19 cellular contexts compared by ENCODE assay signal in the genomic region with DNA sequence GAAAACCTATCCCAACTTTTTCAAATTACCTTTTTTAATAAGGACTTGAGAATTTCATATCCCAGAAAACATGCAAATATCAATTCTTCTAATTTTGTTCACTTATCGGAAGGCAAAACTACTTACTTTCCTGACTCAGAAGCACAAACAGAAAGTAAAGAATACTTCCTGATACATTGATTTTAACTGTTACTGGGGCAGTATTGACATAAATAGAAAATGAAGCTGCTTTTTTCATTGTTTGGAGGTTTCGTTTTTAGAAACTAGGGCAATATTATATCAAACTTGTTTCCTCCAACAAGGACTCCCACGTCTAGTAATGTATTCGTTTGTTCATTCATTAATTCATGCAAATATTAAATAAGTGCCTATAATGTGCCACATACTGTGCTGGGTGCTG. TPM values are rescaled to one million over a fixed set of nuclear protein-coding genes. Genes with fewer than 3 reads are reported as not detected.
DNase-seq lines count a peak whose midpoint lies in the region; ATAC-seq, FAIRE-seq and TF ChIP-seq lines count a peak whose summit lies in the region.
"Had no signal": no experiment of that assay in that cellular context is flagged by ENCODE, and none has a peak within 500 bp of the region (broad histone marks: within the 10 kb centered on the region; RNA-seq: fewer than 3 reads in every experiment).

No MANE protein-coding gene starts in this region.

- H3K9me3 ChIP-seq in effector memory CD4-positive, alpha-beta T cell (ENCODE audit: control insufficient read depth, low read length) = no peaks in the 10 kb centered on the region
- H3K9me3 ChIP-seq: heart right ventricle, left ventricle myocardium inferior, sigmoid colon, SK-N-SH had no signal

- TF ChIP-seq CTCF in D721Med (IDR thresholded peaks at IDR 0.05; ENCODE audit: insufficient read depth, missing control alignments) = no peak

- peaks cover 4% of the 10 kb centered on the region for H3K27me3 ChIP-seq in effector memory CD4-positive, alpha-beta T cell (replicated peaks; ENCODE audit: control insufficient read depth, insufficient read depth, low read length, poor library complexity, severe bottlenecking)

- H3K36me3 ChIP-seq in effector memory CD4-positive, alpha-beta T cell (ENCODE audit: control insufficient read depth, insufficient read depth, low read length) = no peaks in the 10 kb centered on the region
- H3K36me3 ChIP-seq: heart right ventricle, left ventricle myocardium inferior, sigmoid colon had no signal

- no peak overlapping the region for H3K27ac ChIP-seq in effector memory CD4-positive, alpha-beta T cell (ENCODE audit: insufficient read depth, low read length, poor library complexity, severe bottlenecking)
- H3K27ac ChIP-seq: heart right ventricle, left ventricle myocardium inferior, sigmoid colon had no signal

- TF ChIP-seq POLR2A in GM12892 (IDR thresholded peaks at IDR 0.05; ENCODE audit: low read depth, low read length) (no peak), erythroblast (IDR thresholded peaks at IDR 0.05; ENCODE audit: low read length) (no peak)

- peak; percentile 55 for ATAC-seq in GM21515 (IDR thresholded peaks at IDR 0.05; ENCODE audit: unreplicated experiment)
- peak; percentile 57 for ATAC-seq in HG03460 (IDR thresholded peaks at IDR 0.05; ENCODE audit: unreplicated experiment)
- ATAC-seq: heart right ventricle had no signal

- FAIRE-seq in GM12892 (lab: Jason Lieb, UNC) (peak; percentile 76), D721Med (lab: Jason Lieb, UNC) (no peak)
- FAIRE-seq: bronchial epithelial cell had no signal

- H3K4me1 ChIP-seq in effector memory CD4-positive, alpha-beta T cell (ENCODE audit: control insufficient read depth, insufficient read depth, low read length, poor library complexity, severe bottlenecking) = peaks cover 5% of the 10 kb centered on the region

- H3K4me3 ChIP-seq in effector memory CD4-positive, alpha-beta T cell (ENCODE audit: insufficient read depth, low read depth, low read length, poor library complexity, severe bottlenecking) = peak overlapping the region; percentile 30
- H3K4me3 ChIP-seq: left ventricle myocardium inferior, sigmoid colon had no signal

- no peak for DNase-seq in GM12892 (ENCODE audit: insufficient read length)
- no peak for DNase-seq in effector memory CD4-positive, alpha-beta T cell
- no peak for DNase-seq in D721Med (ENCODE audit: insufficient read length, low spot score)
- DNase-seq in C1 segment of cervical spinal cord (lab: John Stamatoyannopoulos, UW) = no peak
- DNase-seq in erythroblast (lab: John Stamatoyannopoulos, UW) = no peak
- no peak for DNase-seq in cortex of kidney (lab: John Stamatoyannopoulos, UW)
- DNase-seq: activated naive CD4-positive, alpha-beta T cell; GOT3; heart right ventricle; KG1; left ventricle myocardium inferior; NCI-H2029; nephron progenitor cell; sigmoid colon; SK-N-SH had no signal

RNA-seq across cellular contexts. Expression of a gene that starts 19.1 kb away (rescaled TPM):
- polyA plus RNA-seq in GM12892 (2012; ENCODE audit: missing spikeins) = not detected
- polyA plus RNA-seq: BJ, sigmoid colon had no signal

RNA-seq across cellular contexts. Expression of a gene that starts 55.5 kb away (rescaled TPM):
- 0.59 TPM for polyA plus RNA-seq in GM12892 (2012; ENCODE audit: missing spikeins)

RNA-seq across cellular contexts. Expression of a gene that starts 57.0 kb away (rescaled TPM):
- 98.4 TPM for polyA plus RNA-seq in GM12892 (2012; ENCODE audit: missing spikeins)
